In the genomic region with DNA sequence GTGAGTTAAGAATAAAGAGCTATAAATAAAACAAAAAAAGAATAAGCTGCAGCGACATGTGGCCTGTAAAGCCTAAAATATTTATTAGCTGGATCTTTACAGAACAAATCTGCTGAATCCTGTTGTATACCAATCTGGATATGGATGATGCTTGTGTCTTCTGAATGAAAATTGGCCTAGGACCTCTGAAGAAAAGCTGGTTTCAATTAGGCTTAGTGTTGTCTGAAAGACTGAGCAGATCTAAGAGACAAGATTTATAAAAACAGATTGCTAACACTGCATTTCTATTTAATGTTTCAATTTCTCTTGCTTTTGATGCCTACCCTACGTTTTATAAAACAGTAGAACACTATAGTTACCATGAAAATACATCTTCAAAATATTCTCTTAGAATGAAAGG, we compare ENCODE assay signal across 20 cellular contexts. TPM values are rescaled to one million over a fixed set of nuclear protein-coding genes. Genes with fewer than 3 reads are reported as not detected.
"Had no signal": no experiment of that assay in that cellular context is flagged by ENCODE, and none has a peak within 500 bp of the region (broad histone marks: within the 10 kb centered on the region; RNA-seq: fewer than 3 reads in every experiment).

No MANE protein-coding gene starts in this region.

- H3K4me3 ChIP-seq: ascending aorta, coronary artery, dorsolateral prefrontal cortex, heart left ventricle, left lung, lung, right lobe of liver, tibial nerve had no signal

- ATAC-seq: activated T-cell treated with anti-CD3 and anti-CD28 coated beads, Interleukin-2, amount 50 U/mL, for 72 hours; foreskin keratinocyte; heart left ventricle; left lung; right lobe of liver had no signal

- H3K27ac ChIP-seq: ascending aorta, coronary artery, dorsolateral prefrontal cortex, foreskin keratinocyte, heart left ventricle, left lung, right lobe of liver, tibial nerve, VCaP had no signal

- H3K27me3 ChIP-seq: ascending aorta, dorsolateral prefrontal cortex, foreskin keratinocyte, heart left ventricle, left lung, right lobe of liver, tibial nerve had no signal

- DNase-seq: activated CD4-positive, alpha-beta T cell treated with anti-CD3 and anti-CD28 coated beads for 4 hours; activated CD4-positive, alpha-beta T cell treated with anti-CD3 and anti-CD28 coated beads, Interleukin-2, amount 50 U/mL, for 4 hours; activated naive CD4-positive, alpha-beta T cell treated with anti-CD3 and anti-CD28 coated beads for 36 hours; activated naive CD8-positive, alpha-beta T cell treated with anti-CD3 and anti-CD28 coated beads for 36 hours; activated T-cell treated with anti-CD3 and anti-CD28 coated beads for 4 hours; activated T-cell treated with anti-CD3 and anti-CD28 coated beads, Interleukin-2, amount 50 U/mL, for 72 hours; dorsolateral prefrontal cortex; effector memory CD4-positive, alpha-beta T cell; foreskin keratinocyte; heart left ventricle; left lung; right lobe of liver; stimulated activated CD4-positive, alpha-beta T cell treated with anti-CD3 and anti-CD28 coated beads, Interleukin-2, amount 100 ng/mL, for 48 hours; stimulated activated naive CD4-positive, alpha-beta T cell treated with Interleukin-2 at 50 U/mL for 16 hours; T-helper 9 cell had no signal

- H3K9me3 ChIP-seq: ascending aorta, heart left ventricle, left lung, right lobe of liver, tibial nerve had no signal

RNA-seq across cellular contexts. Expression of a gene that starts 57.9 kb away (rescaled TPM):
- total RNA-seq: activated naive CD4-positive, alpha-beta T cell treated with anti-CD3 and anti-CD28 coated beads for 36 hours had no signal
